ENCODE assay signal across 17 cellular contexts in genomic region chr12:43742106-43742505, GRCh38. TPM values are rescaled to one million over a fixed set of nuclear protein-coding genes. Genes with fewer than 3 reads are reported as not detected.
A peak's percentile ranks its signal among the peaks of the same experiment; 100 is the strongest.
DNase-seq lines count a peak whose midpoint lies in the region; FAIRE-seq and TF ChIP-seq lines count a peak whose summit lies in the region.
"Had no signal": no experiment of that assay in that cellular context is flagged by ENCODE, and none has a peak within 500 bp of the region (broad histone marks: within the 10 kb centered on the region; RNA-seq: fewer than 3 reads in every experiment).

No MANE protein-coding gene starts in this region.

- H3K36me3 ChIP-seq in kidney epithelial cell (ENCODE audit: control insufficient read depth, insufficient read depth, low read length): no peaks in the 10 kb centered on the region
- H3K36me3 ChIP-seq: prostate gland had no signal

- DNase-seq in AG10803 (ENCODE audit: low read depth) (peak; percentile 82), HTR-8/SVneo (ENCODE audit: insufficient read length, low spot score) (peak; percentile 32), astrocyte of the spinal cord (ENCODE audit: low read depth, low spot score) (peak; percentile 83), kidney epithelial cell (ENCODE audit: low read depth) (peak; percentile 14), NCI-H1436 (lab: John Stamatoyannopoulos, UW) (no peak), activated gamma-delta T cell (lab: John Stamatoyannopoulos, UW) (no peak), KG1 (lab: John Stamatoyannopoulos, UW) (no peak), G401 (ENCODE audit: low spot score) (no peak)
- DNase-seq: activated CD8-positive, alpha-beta T cell treated with anti-CD3 and anti-CD28 coated beads, Interleukin-2, amount 10 ng/mL, durations not matched to agents 7 days and 5 days; activated effector memory CD4-positive, alpha-beta T cell treated with anti-CD3 and anti-CD28 coated beads, Interleukin-2, amount 50 U/mL, for 16 hours; DMS 273 treated with DMSO at 0.1 percent for 48 hours; effector memory CD4-positive, alpha-beta T cell; NCI-H82; SHP77; tibial artery had no signal

- TF ChIP-seq CTCF in AG10803 (conservative IDR thresholded peaks at IDR 0.05; ENCODE audit: low read length) (no peak), astrocyte of the spinal cord (IDR thresholded peaks at IDR 0.05; ENCODE audit: low read depth, low read length) (no peak), kidney epithelial cell (IDR thresholded peaks at IDR 0.05; ENCODE audit: insufficient read depth, low read length, poor library complexity, severe bottlenecking) (no peak)

- H3K27me3 ChIP-seq in kidney epithelial cell (ENCODE audit: control insufficient read depth, insufficient read depth, low read length): no peaks in the 10 kb centered on the region
- H3K27me3 ChIP-seq: tibial artery had no signal

- in situ Hi-C loops in astrocyte of the spinal cord (cut with HindIII; ENCODE audit: low sequenced_read_pairs) (no loop called here), G401 (cut with HindIII; ENCODE audit: low sequenced_read_pairs) (no loop called here)

- H3K4me3 ChIP-seq in AG10803 (ENCODE audit: low read length) (no peak overlapping the region), astrocyte of the spinal cord (ENCODE audit: low read depth, low read length) (no peak overlapping the region), kidney epithelial cell (ENCODE audit: low read depth, low read length) (no peak overlapping the region)
- H3K4me3 ChIP-seq: prostate gland, tibial artery had no signal

- FAIRE-seq in HTR-8/SVneo (lab: Jason Lieb, UNC): no peak
- FAIRE-seq: TTC549 had no signal

RNA-seq across cellular contexts. Expression of gene PUS7L, which starts 16.5 kb away (rescaled TPM):
- 8.7 and 14.9 TPM in 2 replicates for total RNA-seq in kidney epithelial cell
- 15.3 and 40.6 TPM in 2 replicates for total RNA-seq in G401 (2014; rRNA removed; shearing (Covaris generic))

RNA-seq across cellular contexts. Expression of gene IRAK4, which starts 16.6 kb away (rescaled TPM):
- total RNA-seq in kidney epithelial cell: 17.7 and 19.4 TPM in 2 replicates
- 9.2 and 10.8 TPM in 2 replicates for total RNA-seq in G401 (2014; rRNA removed; shearing (Covaris generic))

Comparison
In these comparisons a context has a peak if more than half of its experiments do, and no peak if none do; other contexts are left out.
1. DNase-seq: peak in AG10803 (single experiment), HTR-8/SVneo (single experiment), astrocyte of the spinal cord (single experiment) and kidney epithelial cell (single experiment); none in NCI-H1436 (single experiment), activated gamma-delta T cell (single experiment), KG1 (single experiment) and G401 (single experiment).